ENCODE assay signal across 1 cellular context in genomic region chr3:105436687-105437086, GRCh38.
TF ChIP-seq lines count a peak whose summit lies in the region.

No MANE protein-coding gene starts in this region.

TF ChIP-seq in liver, 16 proteins besides CTCF, POLR2A, EP300 and RAD21 (continued from another document):
- peak; percentile 81 for TF ChIP-seq FOXA2 (IDR thresholded peaks at IDR 0.05)
- TF ChIP-seq, protein P1, sequence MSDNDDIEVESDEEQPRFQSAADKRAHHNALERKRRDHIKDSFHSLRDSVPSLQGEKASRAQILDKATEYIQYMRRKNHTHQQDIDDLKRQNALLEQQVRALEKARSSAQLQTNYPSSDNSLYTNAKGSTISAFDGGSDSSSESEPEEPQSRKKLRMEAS (IDR thresholded peaks at IDR 0.05) = peak; percentile 90
